ENCODE assay signal across 8 cellular contexts in genomic region chr19:47130589-47131168, GRCh38. TPM values are rescaled to one million over a fixed set of nuclear protein-coding genes. Genes with fewer than 3 reads are reported as not detected.
A peak's percentile ranks its signal among the peaks of the same experiment; 100 is the strongest.
DNase-seq lines count a peak whose midpoint lies in the region; ATAC-seq, FAIRE-seq and TF ChIP-seq lines count a peak whose summit lies in the region.

Gene SAE1 (plus strand): TSS chr19:47130835. CDS start chr19:47130931, 96 bp downstream.

- POLR2A ChIA-PET in endothelial cell of umbilical vein (lab: Charles Lee), result interaction anchor here (1.5 kb wide), 1 partner anchor 17 kb away, joined by 9 read pairs; the partner anchor contains the start of gene ZC3H4

- H3K9ac ChIP-seq in OCI-LY1 (ENCODE audit: low read length) (peak within 1 kb of the TSS; percentile 84), endothelial cell of umbilical vein (replicated peaks; ENCODE audit: extremely low read depth, insufficient read depth, low read length) (peak within 1 kb of the TSS; percentile 94)

- intact Hi-C loops in endothelial cell of umbilical vein (cut with micrococcal nuclease), result loop anchor here (2.0 to 5.0 kb wide), 2 partner anchors 18 to 268 kb away; partner anchors contain the start of genes ARHGAP35 and ZC3H4

- no TSS peak for BruUV-seq in endothelial cell of umbilical vein (replicated peaks; lab: Mats Ljungman, UMichigan)

- H2AFZ ChIP-seq in OCI-LY1 (ENCODE audit: low read length) (peak within 1 kb of the TSS; percentile 4; the same call in 1 of the 2 replicates), endothelial cell of umbilical vein (ENCODE audit: low read depth, low read length) (peak within 1 kb of the TSS; percentile 55)

- H3K4me1 ChIP-seq in OCI-LY1 (ENCODE audit: insufficient read depth, low read length, severe bottlenecking), result peaks cover 32% of the 10 kb centered on the region
- peaks cover 30% of the 10 kb centered on the region for H3K4me1 ChIP-seq in endothelial cell of umbilical vein (ENCODE audit: control insufficient read depth, extremely low read depth, insufficient read depth, low read length)

- H4K20me1 ChIP-seq in OCI-LY1 (ENCODE audit: insufficient read depth, low read length), result no peaks in the 10 kb centered on the region
- H4K20me1 ChIP-seq in endothelial cell of umbilical vein (replicated peaks; ENCODE audit: control insufficient read depth, extremely low read depth, insufficient read depth, low read length), result no peaks in the 10 kb centered on the region

- H3K27me3 ChIP-seq in OCI-LY1 (ENCODE audit: insufficient read depth, low read length) (no peaks in the 10 kb centered on the region), endothelial cell of umbilical vein (ENCODE audit: control insufficient read depth in 2 of 2, insufficient read depth in 2 of 2, low read length in 2 of 2) (no peaks in the 10 kb centered on the region)

- CTCF ChIA-PET in endothelial cell of umbilical vein (lab: Charles Lee), result interaction anchor here (0.9 to 5.0 kb wide), 13 partner anchors 9 to 118 kb away, joined by 3 to 30 read pairs (median 7); partner anchors contain the start of gene ZC3H4

- TF ChIP-seq CTCF in OCI-LY1 (IDR thresholded peaks at IDR 0.05; ENCODE audit: low read length) (peak; percentile 58), endothelial cell of umbilical vein (IDR thresholded peaks at IDR 0.05; ENCODE audit: extremely low read depth in 1 of 2, insufficient read depth in 1 of 2, low read depth in 1 of 2, low read length in 2 of 2) (peak; percentile 39 to 64)

- H3K4me2 ChIP-seq in OCI-LY1 (ENCODE audit: low read length) (peak within 1 kb of the TSS; percentile 72), endothelial cell of umbilical vein (ENCODE audit: insufficient read depth, low read length) (peak within 1 kb of the TSS; percentile 74)

- no peaks in the 10 kb centered on the region for H3F3A ChIP-seq in OCI-LY1 (ENCODE audit: insufficient read depth, low read length)

- peak within 1 kb of the TSS; percentile 64 for H3K27ac ChIP-seq in OCI-LY1 (ENCODE audit: low read depth, low read length, poor library complexity, severe bottlenecking)
- peak within 1 kb of the TSS; percentile 78 for H3K27ac ChIP-seq in endothelial cell of umbilical vein (ENCODE audit: insufficient read depth, low read depth, low read length)

- ATAC-seq in GM21423 (IDR thresholded peaks at IDR 0.05; ENCODE audit: unreplicated experiment), result peak; percentile 84

- H3K36me3 ChIP-seq in OCI-LY1 (ENCODE audit: insufficient read depth, low read length) (peaks cover 36% of the 10 kb centered on the region), endothelial cell of umbilical vein (ENCODE audit: control insufficient read depth in 2 of 2, extremely low read depth in 1 of 2, insufficient read depth in 2 of 2, low read length in 2 of 2) (no peaks in the 10 kb centered on the region)

- H3K4me3 ChIP-seq in OCI-LY1 (ENCODE audit: low read depth, low read length, poor library complexity, severe bottlenecking) (peak within 1 kb of the TSS; percentile 88), endothelial cell of umbilical vein (replicated peaks in 1 of 3; ENCODE audit: insufficient read depth in 1 of 3, low read depth in 1 of 3, low read length in 3 of 3) (peak within 1 kb of the TSS; percentile 76 to 93 (median 82))

- H3K9me3 ChIP-seq in OCI-LY1 (ENCODE audit: low read length) (no peaks in the 10 kb centered on the region), endothelial cell of umbilical vein (replicated peaks; ENCODE audit: control insufficient read depth, insufficient read depth, low read length) (no peaks in the 10 kb centered on the region)

- H3K79me2 ChIP-seq in OCI-LY1 (ENCODE audit: insufficient read depth, low read length), result peaks cover 49% of the 10 kb centered on the region
- peaks cover 48% of the 10 kb centered on the region for H3K79me2 ChIP-seq in endothelial cell of umbilical vein (ENCODE audit: control insufficient read depth, insufficient read depth, low read length)

- H3K9me2 ChIP-seq in OCI-LY1 (ENCODE audit: low read depth, low read length), result no peaks in the 10 kb centered on the region

- peak; percentile 98 for DNase-seq in D341Med (ENCODE audit: low spot score)
- peak; percentile 97 for DNase-seq in HuH-7 (ENCODE audit: low spot score)
- DNase-seq in activated CD8-positive, alpha-beta memory T cell treated with anti-CD3 and anti-CD28 coated beads, Interleukin-2, amount 50 U/mL, for 48 hours, result peak; percentile 97
- peak; percentile 99 for DNase-seq in endothelial cell of umbilical vein (ENCODE audit: low read depth, low spot score)
- DNase-seq in midbrain (lab: John Stamatoyannopoulos, UW), result peak; percentile 93
- peak; percentile 84 to 85 for DNase-seq in stimulated activated CD8-positive, alpha-beta memory T cell treated with anti-CD3 and anti-CD28 coated beads, Interleukin-2, amount 100 ng/mL, for 1 hour (ENCODE audit: low read depth in 2 of 2)

- dilution Hi-C loops in endothelial cell of umbilical vein (cut with MboI; ENCODE audit: extremely low pct_ligation_motif_present, low sequenced_read_pairs), result no loop called here

- FAIRE-seq in endothelial cell of umbilical vein (lab: Jason Lieb, UNC), result peak; percentile 99

- H3K9me1 ChIP-seq in endothelial cell of umbilical vein (replicated peaks; ENCODE audit: control insufficient read depth, extremely low read depth, insufficient read depth, low read length), result no peaks in the 10 kb centered on the region

- peak; percentile 75 for TF ChIP-seq POLR2A in endothelial cell of umbilical vein (IDR thresholded peaks at IDR 0.05; ENCODE audit: low read depth, low read length)

TF ChIP-seq in endothelial cell of umbilical vein, 7 proteins besides CTCF, POLR2A, EP300 and RAD21:
- TF ChIP-seq MYC (IDR thresholded peaks at IDR 0.05; ENCODE audit: low read depth, low read length) (peak; percentile 61), GATA2 (IDR thresholded peaks at IDR 0.05; ENCODE audit: insufficient read depth, insufficient read length, low read depth, low read length) (no peak), MAX (IDR thresholded peaks at IDR 0.05; ENCODE audit: insufficient read depth, insufficient read length) (peak; percentile 100), EZH2 (IDR thresholded peaks at IDR 0.05; ENCODE audit: borderline replicate concordance, low read depth, low read length, severe bottlenecking) (no peak), POLR2AphosphoS5 (IDR thresholded peaks at IDR 0.05; ENCODE audit: insufficient read depth, low read depth, low read length) (peak; percentile 85)

RNA-seq across cellular contexts. Expression of gene SAE1, which starts in this region (rescaled TPM):
- 219 and 223 TPM in 2 replicates for total RNA-seq in endothelial cell of umbilical vein
- polyA plus RNA-seq in endothelial cell of umbilical vein, result 145 and 165 TPM in 2 replicates
- polyA plus RNA-seq in endothelial cell of umbilical vein (2011; cell fraction: cytosol; rRNA removed), result 219 and 237 TPM in 2 replicates
- polyA plus RNA-seq in endothelial cell of umbilical vein (2011; cell fraction: nucleus; rRNA removed), result 101 and 130 TPM in 2 replicates
- polyA plus RNA-seq in endothelial cell of umbilical vein (2012), result 191 and 235 TPM in 2 replicates
- polyA minus RNA-seq in endothelial cell of umbilical vein, result 107 and 111 TPM in 2 replicates
- polyA minus RNA-seq in endothelial cell of umbilical vein (2011; cell fraction: cytosol; rRNA and poly(A)+ RNA removed), result 50.6 TPM
- polyA minus RNA-seq in endothelial cell of umbilical vein (2011; cell fraction: nucleus; rRNA and poly(A)+ RNA removed), result 25.6 and 34.4 TPM in 2 replicates

Comparison
In these comparisons a context has a peak if more than half of its experiments do, and no peak if none do; other contexts are left out.
1. Peak in every context shown above with its lines: DNase-seq, ATAC-seq, H3K4me3 ChIP-seq and H3K27ac ChIP-seq.